ENCODE assay signal across 2 cellular contexts in the genomic region with DNA sequence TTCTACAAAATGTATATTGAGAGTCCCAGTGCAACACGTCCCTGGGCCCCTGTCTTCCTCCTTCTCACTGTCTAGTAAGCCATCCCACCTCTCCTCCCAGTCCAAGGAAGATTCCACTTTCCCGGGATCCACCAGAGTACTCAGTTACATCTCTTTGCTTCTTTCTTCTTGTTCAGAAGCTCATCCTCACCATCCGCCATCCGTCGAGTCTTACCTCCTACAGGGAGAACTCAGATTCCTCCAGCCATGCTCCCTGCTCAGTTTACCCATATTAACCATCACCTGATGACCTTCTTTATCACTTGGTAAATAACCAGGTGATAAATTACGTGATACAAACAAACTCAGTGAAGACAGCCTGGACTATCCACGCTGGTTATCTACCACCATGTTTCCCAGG.
TF ChIP-seq lines count a peak whose summit lies in the region.

No MANE protein-coding gene starts in this region.

TF ChIP-seq in SK-N-SH, 30 proteins besides CTCF, POLR2A, EP300 and RAD21 (continued from another document):
- TF ChIP-seq FOXM1 (IDR thresholded peaks at IDR 0.05; ENCODE audit: low read depth) (no peak), TAF1 (IDR thresholded peaks at IDR 0.05; ENCODE audit: borderline replicate concordance, low read depth, low read length) (no peak), TCF12 (IDR thresholded peaks at IDR 0.05) (no peak), SMC3 (IDR thresholded peaks at IDR 0.05; ENCODE audit: low read depth, low read length) (no peak), JUND (IDR thresholded peaks at IDR 0.05) (no peak), NRF1 (IDR thresholded peaks at IDR 0.05; ENCODE audit: low read depth, low read length) (no peak), USF2 (IDR thresholded peaks at IDR 0.05; ENCODE audit: borderline replicate concordance, low read depth, low read length) (no peak), GATA2 (CRISPR knock-in tag; IDR thresholded peaks at IDR 0.05) (no peak)
- TF ChIP-seq, protein P1, sequence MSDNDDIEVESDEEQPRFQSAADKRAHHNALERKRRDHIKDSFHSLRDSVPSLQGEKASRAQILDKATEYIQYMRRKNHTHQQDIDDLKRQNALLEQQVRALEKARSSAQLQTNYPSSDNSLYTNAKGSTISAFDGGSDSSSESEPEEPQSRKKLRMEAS (IDR thresholded peaks at IDR 0.05; ENCODE audit: low read depth), result no peak
- TF ChIP-seq, protein P2, sequence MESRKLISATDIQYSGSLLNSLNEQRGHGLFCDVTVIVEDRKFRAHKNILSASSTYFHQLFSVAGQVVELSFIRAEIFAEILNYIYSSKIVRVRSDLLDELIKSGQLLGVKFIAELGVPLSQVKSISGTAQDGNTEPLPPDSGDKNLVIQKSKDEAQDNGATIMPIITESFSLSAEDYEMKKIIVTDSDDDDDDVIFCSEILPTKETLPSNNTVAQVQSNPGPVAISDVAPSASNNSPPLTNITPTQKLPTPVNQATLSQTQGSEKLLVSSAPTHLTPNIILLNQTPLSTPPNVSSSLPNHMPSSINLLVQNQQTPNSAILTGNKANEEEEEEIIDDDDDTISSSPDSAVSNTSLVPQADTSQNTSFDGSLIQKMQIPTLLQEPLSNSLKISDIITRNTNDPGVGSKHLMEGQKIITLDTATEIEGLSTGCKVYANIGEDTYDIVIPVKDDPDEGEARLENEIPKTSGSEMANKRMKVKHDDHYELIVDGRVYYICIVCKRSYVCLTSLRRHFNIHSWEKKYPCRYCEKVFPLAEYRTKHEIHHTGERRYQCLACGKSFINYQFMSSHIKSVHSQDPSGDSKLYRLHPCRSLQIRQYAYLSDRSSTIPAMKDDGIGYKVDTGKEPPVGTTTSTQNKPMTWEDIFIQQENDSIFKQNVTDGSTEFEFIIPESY (IDR thresholded peaks at IDR 0.05; ENCODE audit: borderline replicate concordance, low read depth), result no peak

TF ChIP-seq in SK-N-SH treated with all-trans-retinoic acid at 6 μM for 48 hours, 23 proteins besides CTCF, POLR2A, EP300 and RAD21 (continued from another document):
- no peak for TF ChIP-seq TSHZ2 (CRISPR knock-in tag; IDR thresholded peaks at IDR 0.05)
- no peak for TF ChIP-seq ESRRG (CRISPR knock-in tag; IDR thresholded peaks at IDR 0.05)
- no peak for TF ChIP-seq TCF4 (CRISPR knock-in tag; IDR thresholded peaks at IDR 0.05; ENCODE audit: borderline replicate concordance)
- TF ChIP-seq SNAI2 (CRISPR knock-in tag; IDR thresholded peaks at IDR 0.05), result no peak
- no peak for TF ChIP-seq ZFP30 (CRISPR knock-in tag; IDR thresholded peaks at IDR 0.05)
- no peak for TF ChIP-seq BACH2 (CRISPR knock-in tag; IDR thresholded peaks at IDR 0.05; ENCODE audit: borderline replicate concordance)
- no peak for TF ChIP-seq PATZ1 (CRISPR knock-in tag; IDR thresholded peaks at IDR 0.05; ENCODE audit: borderline replicate concordance)
- TF ChIP-seq CSDC2 (CRISPR knock-in tag; IDR thresholded peaks at IDR 0.05), result no peak
- no peak for TF ChIP-seq ISL1 (CRISPR knock-in tag; IDR thresholded peaks at IDR 0.05)
- no peak for TF ChIP-seq ZC3H10 (CRISPR knock-in tag; IDR thresholded peaks at IDR 0.05)
